Comparison of ENCODE assay signal across 8 cellular contexts in genomic region chr6:2952557-2953095, GRCh38. TPM values are rescaled to one million over a fixed set of nuclear protein-coding genes. Genes with fewer than 3 reads are reported as not detected.
DNase-seq lines count a peak whose midpoint lies in the region; ATAC-seq and TF ChIP-seq lines count a peak whose summit lies in the region.

No MANE protein-coding gene starts in this region.

- H3K27ac Mint-ChIP-seq in activated T-helper 1 cell treated with anti-CD3 and anti-CD28 coated beads, Interleukin-12 subunit alpha, Interleukin-12 subunit beta, Interleukin-2, Interleukin-4 antibody, amounts not matched to agents 30 ng/mL and 10 ng/mL and 1 ng/mL, durations not matched to agents 14 hours and 24 hours and 36 hours: no peak overlapping the region

- peak; percentile 98 for TF ChIP-seq CTCF in PC-3 (conservative IDR thresholded peaks at IDR 0.05; ENCODE audit: low read depth, low read length)
- TF ChIP-seq CTCF in fibroblast of villous mesenchyme (IDR thresholded peaks at IDR 0.05; ENCODE audit: insufficient read depth, low read depth, low read length): peak; percentile 100
- TF ChIP-seq CTCF in neutrophil (IDR thresholded peaks at IDR 0.05): peak; percentile 69
- peak; percentile 93 to 98 (median 97) for TF ChIP-seq CTCF in tibial nerve (IDR thresholded peaks at IDR 0.05)

- WGBS in tibial nerve, 2 donors: 21 to 28% methylated on average over 23 to 25 of the region's 27 CpGs

- H3K27me3 ChIP-seq in PC-3 (ENCODE audit: low read length): no peaks in the 10 kb centered on the region
- H3K27me3 ChIP-seq in neutrophil: no peaks in the 10 kb centered on the region
- H3K27me3 ChIP-seq in tibial nerve: no peaks in the 10 kb centered on the region

- no TSS peak for BruUV-seq in PC-3 (replicated peaks; lab: Mats Ljungman, UMichigan)

- no peak for TF ChIP-seq POLR2A in tibial nerve (IDR thresholded peaks at IDR 0.05)

- H3F3A ChIP-seq in PC-3 (ENCODE audit: low read length, unreplicated experiment): no peaks in the 10 kb centered on the region

- H3K4me1 ChIP-seq in PC-3 (ENCODE audit: insufficient read depth, low read length): peaks cover 13% of the 10 kb centered on the region
- H3K4me1 ChIP-seq in neutrophil (ENCODE audit: control insufficient read depth in 1 of 2, insufficient read depth in 1 of 2, low read depth in 1 of 2, low read length in 1 of 2): peaks cover 18 to 23% of the 10 kb centered on the region in 2 experiments
- peaks cover 0 to 28% (median 7%) of the 10 kb centered on the region in 4 donors for H3K4me1 ChIP-seq in tibial nerve

- H3K4me1 Mint-ChIP-seq in activated T-helper 1 cell treated with anti-CD3 and anti-CD28 coated beads, Interleukin-12 subunit alpha, Interleukin-12 subunit beta, Interleukin-2, Interleukin-4 antibody, amounts not matched to agents 30 ng/mL and 10 ng/mL and 1 ng/mL, durations not matched to agents 14 hours and 24 hours and 36 hours (ENCODE audit: low read depth): peaks cover 14% of the 10 kb centered on the region

- POLR2A ChIA-PET in PC-3 (lab: Charles Lee; ENCODE audit: unreplicated experiment): interaction anchor here (0.5 to 1.2 kb wide), 4 partner anchors 34 to 1181 kb away, joined by 3 to 7 read pairs (median 6); no protein-coding TSS in a partner anchor

- peaks cover 13% of the 10 kb centered on the region for H3K27me3 Mint-ChIP-seq in activated T-helper 1 cell treated with anti-CD3 and anti-CD28 coated beads, Interleukin-12 subunit alpha, Interleukin-12 subunit beta, Interleukin-2, Interleukin-4 antibody, amounts not matched to agents 30 ng/mL and 10 ng/mL and 1 ng/mL, durations not matched to agents 14 hours and 24 hours and 36 hours (ENCODE audit: insufficient read depth)

- H3K79me2 ChIP-seq in PC-3 (ENCODE audit: low read length): no peaks in the 10 kb centered on the region

- H3K4me2 ChIP-seq in PC-3 (ENCODE audit: low read length): no peak overlapping the region

- H3K4me3 ChIP-seq in PC-3 (ENCODE audit: low read length): no peak overlapping the region
- no peak overlapping the region for H3K4me3 ChIP-seq in fibroblast of villous mesenchyme (ENCODE audit: low read depth, low read length)
- peak overlapping the region in 1 of 2 experiments; percentile 18 for H3K4me3 ChIP-seq in neutrophil (ENCODE audit: low read depth in 1 of 2, low read length in 1 of 2)
- peak overlapping the region in 1 of 4 donors; percentile 1 for H3K4me3 ChIP-seq in tibial nerve

- CTCF ChIA-PET in PC-3 (lab: Charles Lee): interaction anchor here (0.6 to 2.0 kb wide), 10 partner anchors 8 to 164 kb away, joined by 3 to 71 read pairs (median 4); no protein-coding TSS in a partner anchor

- intact Hi-C loops in PC-3 (cut with micrococcal nuclease): loop anchor here (1.0 kb wide), 1 partner anchor 37 kb away; no protein-coding TSS in a partner anchor
- intact Hi-C loops in activated T-helper 1 cell treated with anti-CD3 and anti-CD28 coated beads, Interleukin-12 subunit alpha, Interleukin-12 subunit beta, Interleukin-2, Interleukin-4 antibody, amounts not matched to agents 30 ng/mL and 10 ng/mL and 1 ng/mL, durations not matched to agents 14 hours and 24 hours and 36 hours (cut with micrococcal nuclease): loop anchor here (1.0 to 2.0 kb wide), 3 partner anchors 12 to 37 kb away; partner anchors contain the start of gene SERPINB6

- H3K9me2 ChIP-seq in PC-3 (replicated peaks; ENCODE audit: low read length): no peaks in the 10 kb centered on the region

- no peaks in the 10 kb centered on the region for H4K20me1 ChIP-seq in PC-3 (ENCODE audit: low read length)

- H3K27ac ChIP-seq in PC-3 (ENCODE audit: low read length): 0 out of 2 replicates have a peak overlapping the region, but pooled peaks have one; percentile 2
- peak overlapping the region; percentile 77 for H3K27ac ChIP-seq in neutrophil
- peak overlapping the region; percentile 39 to 78 (median 60) for H3K27ac ChIP-seq in tibial nerve

- TF ChIP-seq EP300 in tibial nerve (IDR thresholded peaks at IDR 0.05): peak in 1 of 2 donors; percentile 74

- no peaks in the 10 kb centered on the region for H3K9me3 Mint-ChIP-seq in activated T-helper 1 cell treated with anti-CD3 and anti-CD28 coated beads, Interleukin-12 subunit alpha, Interleukin-12 subunit beta, Interleukin-2, Interleukin-4 antibody, amounts not matched to agents 30 ng/mL and 10 ng/mL and 1 ng/mL, durations not matched to agents 14 hours and 24 hours and 36 hours

- ATAC-seq in HG02870 (IDR thresholded peaks at IDR 0.05; ENCODE audit: unreplicated experiment) (peak; percentile 53), PC-3 (peak; percentile 79), GM21737 (IDR thresholded peaks at IDR 0.05; ENCODE audit: unreplicated experiment) (no peak)

- peak overlapping the region; percentile 3; the same call in 1 of the 2 replicates for H2AFZ ChIP-seq in PC-3 (ENCODE audit: low read length)

- no peaks in the 10 kb centered on the region for H3K9me3 ChIP-seq in PC-3 (ENCODE audit: low read length)
- no peaks in the 10 kb centered on the region for H3K9me3 ChIP-seq in neutrophil
- no peaks in the 10 kb centered on the region for H3K9me3 ChIP-seq in tibial nerve

- peak; percentile 26 for DNase-seq in GDM1 (lab: John Stamatoyannopoulos, UW)
- peak; percentile 76 for DNase-seq in PC-3
- DNase-seq in activated T-helper 1 cell treated with anti-CD3 and anti-CD28 coated beads, Interleukin-12 subunit alpha, Interleukin-12 subunit beta, Interleukin-2, Interleukin-4 antibody, amounts not matched to agents 30 ng/mL and 10 ng/mL and 1 ng/mL, durations not matched to agents 14 hours and 24 hours and 36 hours (ENCODE audit: low spot score): peak; percentile 36
- peak; percentile 91 for DNase-seq in fibroblast of villous mesenchyme (ENCODE audit: low read depth)
- DNase-seq in tibial nerve (ENCODE audit: low spot score in 2 of 2): peak; percentile 30 to 56

- no peak overlapping the region for H3K9ac ChIP-seq in PC-3 (ENCODE audit: low read length)

- H3K36me3 ChIP-seq in PC-3 (ENCODE audit: low read depth, low read length) (peaks cover 20% of the 10 kb centered on the region), neutrophil (peaks cover 14% of the 10 kb centered on the region), tibial nerve (peaks cover 0 to 54% (median 0%) of the 10 kb centered on the region in 3 donors)

- H3K4me3 Mint-ChIP-seq in activated T-helper 1 cell treated with anti-CD3 and anti-CD28 coated beads, Interleukin-12 subunit alpha, Interleukin-12 subunit beta, Interleukin-2, Interleukin-4 antibody, amounts not matched to agents 30 ng/mL and 10 ng/mL and 1 ng/mL, durations not matched to agents 14 hours and 24 hours and 36 hours: peak overlapping the region; percentile 4

- H3K36me3 Mint-ChIP-seq in activated T-helper 1 cell treated with anti-CD3 and anti-CD28 coated beads, Interleukin-12 subunit alpha, Interleukin-12 subunit beta, Interleukin-2, Interleukin-4 antibody, amounts not matched to agents 30 ng/mL and 10 ng/mL and 1 ng/mL, durations not matched to agents 14 hours and 24 hours and 36 hours (ENCODE audit: low read depth): peaks cover 16% of the 10 kb centered on the region

RNA-seq across cellular contexts. Expression of gene SERPINB6, which starts 18.7 kb away (rescaled TPM):
- total RNA-seq in PC-3 (2014; rRNA removed) (119 and 140 TPM in 2 replicates), fibroblast of villous mesenchyme (96.3 and 122 TPM in 2 replicates), tibial nerve (100 to 1,000 TPM; 130 to 185 (median 155) TPM)
- 33.7 and 34.9 TPM in 2 replicates for total RNA-seq in activated T-helper 1 cell treated with anti-CD3 and anti-CD28 coated beads, Interleukin-12 subunit alpha, Interleukin-12 subunit beta, Interleukin-2, Interleukin-4 antibody, amounts not matched to agents 30 ng/mL and 10 ng/mL and 1 ng/mL, durations not matched to agents 14 hours and 24 hours and 36 hours

RNA-seq across cellular contexts. Expression of gene NQO2, which starts 47.1 kb away (rescaled TPM):
- total RNA-seq in PC-3 (2014; rRNA removed): 21.5 and 26.8 TPM in 2 replicates
- 30.2 and 34.8 TPM in 2 replicates for total RNA-seq in activated T-helper 1 cell treated with anti-CD3 and anti-CD28 coated beads, Interleukin-12 subunit alpha, Interleukin-12 subunit beta, Interleukin-2, Interleukin-4 antibody, amounts not matched to agents 30 ng/mL and 10 ng/mL and 1 ng/mL, durations not matched to agents 14 hours and 24 hours and 36 hours
- 7.4 and 12.1 TPM in 2 replicates for total RNA-seq in fibroblast of villous mesenchyme
- 10 to 100 TPM; 18.8 to 33.6 (median 25.8) TPM for total RNA-seq in tibial nerve

RNA-seq across cellular contexts. Expression of gene SERPINB9, which starts 49.5 kb away (rescaled TPM):
- total RNA-seq in PC-3 (2014; rRNA removed): 0.26 and 0.92 TPM in 2 replicates
- 86.8 and 87.2 TPM in 2 replicates for total RNA-seq in activated T-helper 1 cell treated with anti-CD3 and anti-CD28 coated beads, Interleukin-12 subunit alpha, Interleukin-12 subunit beta, Interleukin-2, Interleukin-4 antibody, amounts not matched to agents 30 ng/mL and 10 ng/mL and 1 ng/mL, durations not matched to agents 14 hours and 24 hours and 36 hours
- 15.1 and 17.3 TPM in 2 replicates for total RNA-seq in fibroblast of villous mesenchyme
- 10 to 100 TPM; 17.1 to 54.4 (median 35.8) TPM for total RNA-seq in tibial nerve

Comparison
In these comparisons a context has a peak if more than half of its experiments do, and no peak if none do; other contexts are left out.
1. DNase-seq: peak in every context shown above with its lines; median percentile 91 in fibroblast of villous mesenchyme; 76 in PC-3; 43 in tibial nerve; 36 in activated T-helper 1 cell treated with anti-CD3 and anti-CD28 coated beads, Interleukin-12 subunit alpha, Interleukin-12 subunit beta, Interleukin-2, Interleukin-4 antibody, amounts not matched to agents 30 ng/mL and 10 ng/mL and 1 ng/mL, durations not matched to agents 14 hours and 24 hours and 36 hours; 26 in GDM1.
2. H3K27ac ChIP-seq: peak in every context shown above with its lines; median percentile 77 in neutrophil; 60 in tibial nerve; 2 in PC-3.